In genomic region chr4:73653695-73654106, GRCh38 we compare ENCODE assay signal across 8 cellular contexts. TPM values are rescaled to one million over a fixed set of nuclear protein-coding genes. Genes with fewer than 3 reads are reported as not detected.
DNase-seq lines count a peak whose midpoint lies in the region; ATAC-seq and TF ChIP-seq lines count a peak whose summit lies in the region.

No MANE protein-coding gene starts in this region.

- H3K27me3 ChIP-seq in cardiac muscle cell: peaks cover 6% of the 10 kb centered on the region
- H3K27me3 ChIP-seq in right atrium auricular region: no peaks in the 10 kb centered on the region
- no peaks in the 10 kb centered on the region for H3K27me3 ChIP-seq in KMS-11 (ENCODE audit: insufficient read depth, low read depth)
- H3K27me3 ChIP-seq in OCI-LY3 (ENCODE audit: low read depth, low read length): peaks cover 34% of the 10 kb centered on the region

- DNase-seq in cardiac muscle cell (ENCODE audit: low read depth in 1 of 2, low spot score in 1 of 2) (peak; percentile 27 to 60), right atrium auricular region (ENCODE audit: low spot score) (no peak), dedifferentiated amniotic fluid mesenchymal stem cell (ENCODE audit: extremely low spot score) (peak; percentile 73), mesothelial cell of epicardium (ENCODE audit: low spot score in 2 of 2, unreplicated experiment in 2 of 2) (no peak), HK-2 (ENCODE audit: unreplicated experiment) (no peak)

- H3K4me1 ChIP-seq in cardiac muscle cell (ENCODE audit: low read depth) (no peaks in the 10 kb centered on the region), right atrium auricular region (no peaks in the 10 kb centered on the region), KMS-11 (ENCODE audit: low read depth, poor library complexity, severe bottlenecking) (peaks cover 4% of the 10 kb centered on the region), OCI-LY3 (ENCODE audit: low read length) (no peaks in the 10 kb centered on the region)

- TF ChIP-seq CTCF in cardiac muscle cell (IDR thresholded peaks at IDR 0.05; ENCODE audit: low read depth, low read length) (peak; percentile 36), right atrium auricular region (IDR thresholded peaks at IDR 0.05) (peak in 1 of 2 donors; percentile 69), KMS-11 (conservative IDR thresholded peaks at IDR 0.05; ENCODE audit: low read depth, low read length) (peak; percentile 92), OCI-LY3 (IDR thresholded peaks at IDR 0.05; ENCODE audit: low read depth, low read length) (peak; percentile 56), mesothelial cell of epicardium (IDR thresholded peaks at IDR 0.05; ENCODE audit: unreplicated experiment) (peak; percentile 89)

- no peak overlapping the region for H3K4me3 Mint-ChIP-seq in mesothelial cell of epicardium

- H3K27ac Mint-ChIP-seq in mesothelial cell of epicardium: no peak overlapping the region

- peaks cover 5% of the 10 kb centered on the region for H3K27me3 Mint-ChIP-seq in mesothelial cell of epicardium (ENCODE audit: low read depth)

- H2AFZ ChIP-seq in KMS-11 (ENCODE audit: low read depth) (peak overlapping the region; percentile 9; the same call in 1 of the 2 replicates), OCI-LY3 (ENCODE audit: low read depth, low read length) (no peak overlapping the region)

- H3K79me2 ChIP-seq in KMS-11 (ENCODE audit: insufficient read depth, low read depth): no peaks in the 10 kb centered on the region
- H3K79me2 ChIP-seq in OCI-LY3 (ENCODE audit: low read length): no peaks in the 10 kb centered on the region

- peak overlapping the region; percentile 18; the same call in 1 of the 2 replicates for H3K4me2 ChIP-seq in KMS-11
- no peak overlapping the region for H3K4me2 ChIP-seq in OCI-LY3 (ENCODE audit: low read length)

- H3K9ac ChIP-seq in KMS-11 (no peak overlapping the region), OCI-LY3 (ENCODE audit: low read length) (no peak overlapping the region)

- H3K4me1 Mint-ChIP-seq in mesothelial cell of epicardium: peaks cover 23% of the 10 kb centered on the region

- peak; percentile 83 for ATAC-seq in GM21723 (IDR thresholded peaks at IDR 0.05; ENCODE audit: unreplicated experiment)

- H3K9me3 ChIP-seq in cardiac muscle cell (ENCODE audit: low read depth) (no peaks in the 10 kb centered on the region), right atrium auricular region (no peaks in the 10 kb centered on the region), OCI-LY3 (ENCODE audit: insufficient read depth, low read length) (no peaks in the 10 kb centered on the region)

- no peak overlapping the region for H3K27ac ChIP-seq in cardiac muscle cell
- no peak overlapping the region for H3K27ac ChIP-seq in right atrium auricular region
- no peak overlapping the region for H3K27ac ChIP-seq in KMS-11
- no peak overlapping the region for H3K27ac ChIP-seq in OCI-LY3 (ENCODE audit: low read length)

- H3K36me3 Mint-ChIP-seq in mesothelial cell of epicardium: no peaks in the 10 kb centered on the region

- H4K20me1 ChIP-seq in KMS-11 (ENCODE audit: insufficient read depth): no peaks in the 10 kb centered on the region
- H4K20me1 ChIP-seq in OCI-LY3 (ENCODE audit: insufficient read depth, low read length): no peaks in the 10 kb centered on the region

- H3K4me3 ChIP-seq in cardiac muscle cell (no peak overlapping the region), right atrium auricular region (no peak overlapping the region), KMS-11 (IDR thresholded peaks at IDR 0.05; ENCODE audit: insufficient read depth, low read depth, low read length) (no peak overlapping the region), OCI-LY3 (ENCODE audit: low read length) (no peak overlapping the region)

- H3K9me3 Mint-ChIP-seq in mesothelial cell of epicardium: peaks cover under 1% of the 10 kb centered on the region

- H3K36me3 ChIP-seq in cardiac muscle cell (no peaks in the 10 kb centered on the region), right atrium auricular region (no peaks in the 10 kb centered on the region), KMS-11 (ENCODE audit: insufficient read depth) (no peaks in the 10 kb centered on the region), OCI-LY3 (replicated peaks; ENCODE audit: low read depth, low read length) (no peaks in the 10 kb centered on the region)

RNA-seq across cellular contexts. Expression of gene RASSF6, which starts 33.5 kb away (rescaled TPM):
- total RNA-seq in cardiac muscle cell: not detected in 2 replicates
- polyA plus RNA-seq in cardiac muscle cell: not detected in 2 replicates
- not detected for total RNA-seq in right atrium auricular region
- total RNA-seq in mesothelial cell of epicardium: 1.3 to 1.8 TPM (median 1.5 TPM) in 3 replicates

Comparison
In these comparisons a context has a peak if more than half of its experiments do, and no peak if none do; other contexts are left out.
1. DNase-seq: peak in cardiac muscle cell (2 of 2) and dedifferentiated amniotic fluid mesenchymal stem cell (single experiment); none in right atrium auricular region (single experiment), mesothelial cell of epicardium (0 of 2) and HK-2 (single experiment).